In the genomic region with DNA sequence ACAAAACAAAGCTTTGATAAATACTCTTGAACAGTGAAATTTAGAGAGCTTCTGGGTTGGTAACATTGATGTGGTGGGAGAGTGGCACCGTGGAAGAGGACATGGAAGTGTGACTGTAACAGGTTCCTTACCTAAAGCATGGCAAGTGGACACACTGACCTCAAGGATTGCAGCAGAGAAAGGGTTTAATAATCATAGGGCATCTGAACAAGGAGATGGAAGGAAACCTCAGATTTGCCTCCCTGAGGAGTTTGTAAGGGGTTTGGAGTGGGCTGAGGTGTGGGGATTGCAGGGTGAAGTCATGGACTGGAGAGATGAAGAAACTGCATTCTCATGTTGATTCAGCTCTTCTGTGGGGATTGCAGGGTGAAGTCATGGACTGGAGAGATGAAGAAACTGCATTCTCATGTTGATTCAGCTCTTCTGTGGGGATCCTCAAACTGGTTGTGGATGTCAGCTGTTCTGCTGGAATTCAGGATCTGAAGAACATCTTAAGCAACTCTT, we compare ENCODE assay signal across 16 cellular contexts.
A peak's percentile ranks its signal among the peaks of the same experiment; 100 is the strongest.
DNase-seq lines count a peak whose midpoint lies in the region; ATAC-seq and TF ChIP-seq lines count a peak whose summit lies in the region.
"Had no signal": no experiment of that assay in that cellular context is flagged by ENCODE, and none has a peak within 500 bp of the region (broad histone marks: within the 10 kb centered on the region; RNA-seq: fewer than 3 reads in every experiment).

No MANE protein-coding gene starts in this region.

- H3K27ac Mint-ChIP-seq in dendritic cell treated with granulocyte-macrophage colony-stimulating factor and Interleukin-4, amounts not matched to agents 40 ng/mL and 50 ng/mL, for 4 days = peak overlapping the region; percentile 79
- H3K27ac Mint-ChIP-seq in naive thymus-derived CD4-positive, alpha-beta T cell = no peak overlapping the region

- no peak overlapping the region for H3K27ac ChIP-seq in naive thymus-derived CD4-positive, alpha-beta T cell (ENCODE audit: low read depth, low read length)
- H3K27ac ChIP-seq: pancreas had no signal

- H3K9me3 ChIP-seq in naive thymus-derived CD4-positive, alpha-beta T cell (ENCODE audit: control insufficient read depth in 2 of 3, low read length in 3 of 3) = peaks cover 0 to 10% (median 0%) of the 10 kb centered on the region in 3 experiments
- H3K9me3 ChIP-seq: pancreas had no signal

- H3K9me3 Mint-ChIP-seq in dendritic cell treated with granulocyte-macrophage colony-stimulating factor and Interleukin-4, amounts not matched to agents 40 ng/mL and 50 ng/mL, for 4 days = peaks cover 15% of the 10 kb centered on the region
- peaks cover 0 to 23% (median 11%) of the 10 kb centered on the region in 11 donors for H3K9me3 Mint-ChIP-seq in naive thymus-derived CD4-positive, alpha-beta T cell

- no peak for TF ChIP-seq CTCF in GM20000 (IDR thresholded peaks at IDR 0.05; ENCODE audit: extremely low read depth, missing control alignments)

- H3K4me1 ChIP-seq in naive thymus-derived CD4-positive, alpha-beta T cell (ENCODE audit: control insufficient read depth in 2 of 2, insufficient read depth in 2 of 2, low read length in 2 of 2) = peaks cover 19 to 20% of the 10 kb centered on the region in 2 donors
- H3K4me1 ChIP-seq: Caco-2, pancreas had no signal

- peak; percentile 46 for ATAC-seq in naive thymus-derived CD4-positive, alpha-beta T cell
- no peak for ATAC-seq in GM19035 (IDR thresholded peaks at IDR 0.05; ENCODE audit: unreplicated experiment)
- ATAC-seq in HG02759 (IDR thresholded peaks at IDR 0.05; ENCODE audit: unreplicated experiment) = no peak
- ATAC-seq: activated naive CD4-positive, alpha-beta T cell treated with anti-CD3 and anti-CD28 coated beads, Interleukin-2, amount 50 U/mL, for 72 hours; Panc1; stimulated activated naive B cell treated with anti-CD40 and anti-IgM and Interleukin-4, amounts not matched to agents 10 μg/mL and 1 μg/mL and 100 μg/mL, for 72 hours had no signal

- H3K27me3 Mint-ChIP-seq in dendritic cell treated with granulocyte-macrophage colony-stimulating factor and Interleukin-4, amounts not matched to agents 40 ng/mL and 50 ng/mL, for 4 days = peaks cover 1% of the 10 kb centered on the region
- H3K27me3 Mint-ChIP-seq in naive thymus-derived CD4-positive, alpha-beta T cell = no peaks in the 10 kb centered on the region
- H3K27me3 Mint-ChIP-seq: stimulated activated naive B cell treated with anti-CD40 and anti-IgM and Interleukin-4, amounts not matched to agents 10 μg/mL and 1 μg/mL and 100 μg/mL, for 72 hours had no signal

- no peak overlapping the region for H3K4me3 ChIP-seq in naive thymus-derived CD4-positive, alpha-beta T cell (ENCODE audit: low read length)
- H3K4me3 ChIP-seq: heart right ventricle, pancreas had no signal

- CTCF ChIA-PET in naive thymus-derived CD4-positive, alpha-beta T cell (lab: Charles Lee) = interaction anchor here (0.6 kb wide), 1 partner anchor 172 kb away, joined by 3 read pairs; no protein-coding TSS in a partner anchor

- intact Hi-C loops in dendritic cell treated with granulocyte-macrophage colony-stimulating factor and Interleukin-4, amounts not matched to agents 40 ng/mL and 50 ng/mL, for 4 days (cut with micrococcal nuclease) = no loop called here
- intact Hi-C loops in naive thymus-derived CD4-positive, alpha-beta T cell (cut with micrococcal nuclease) = no loop called here

- H3K4me1 Mint-ChIP-seq in dendritic cell treated with granulocyte-macrophage colony-stimulating factor and Interleukin-4, amounts not matched to agents 40 ng/mL and 50 ng/mL, for 4 days (ENCODE audit: low read depth) = peaks cover 56% of the 10 kb centered on the region
- H3K4me1 Mint-ChIP-seq in naive thymus-derived CD4-positive, alpha-beta T cell = peaks cover 19 to 42% (median 40%) of the 10 kb centered on the region in 7 donors

- H3K36me3 Mint-ChIP-seq in dendritic cell treated with granulocyte-macrophage colony-stimulating factor and Interleukin-4, amounts not matched to agents 40 ng/mL and 50 ng/mL, for 4 days (ENCODE audit: low read depth) = peaks cover 19% of the 10 kb centered on the region
- H3K36me3 Mint-ChIP-seq in naive thymus-derived CD4-positive, alpha-beta T cell = peaks cover 4 to 28% (median 9%) of the 10 kb centered on the region in 5 donors

- H3K4me3 Mint-ChIP-seq in dendritic cell treated with granulocyte-macrophage colony-stimulating factor and Interleukin-4, amounts not matched to agents 40 ng/mL and 50 ng/mL, for 4 days = no peak overlapping the region
- H3K4me3 Mint-ChIP-seq in naive thymus-derived CD4-positive, alpha-beta T cell = no peak overlapping the region
- H3K4me3 Mint-ChIP-seq: stimulated activated naive B cell treated with anti-CD40 and anti-IgM and Interleukin-4, amounts not matched to agents 10 μg/mL and 1 μg/mL and 100 μg/mL, for 72 hours had no signal

- POLR2A ChIA-PET in naive thymus-derived CD4-positive, alpha-beta T cell (lab: Charles Lee) = interaction anchor here (0.5 kb wide), 1 partner anchor 35 kb away, joined by 3 read pairs; no protein-coding TSS in a partner anchor

- no peaks in the 10 kb centered on the region for H3K36me3 ChIP-seq in naive thymus-derived CD4-positive, alpha-beta T cell (ENCODE audit: control insufficient read depth in 2 of 3, insufficient read depth in 3 of 3, low read length in 3 of 3)
- H3K36me3 ChIP-seq: heart right ventricle, pancreas had no signal

- DNase-seq in AML-193 (lab: John Stamatoyannopoulos, UW) (peak; percentile 19 to 50), HS-5 (ENCODE audit: low read depth) (peak; percentile 39), LoVo (ENCODE audit: low spot score) (no peak), GM20000 (ENCODE audit: low spot score) (no peak)
- no peak for DNase-seq in naive thymus-derived CD4-positive, alpha-beta T cell
- DNase-seq: Caco-2; heart right ventricle; pancreas; stimulated activated CD4-positive, alpha-beta T cell treated with anti-CD3 and anti-CD28 coated beads, Interleukin-2, amount 100 ng/mL, for 24 hours; stimulated activated naive B cell treated with anti-CD40 and anti-IgM and Interleukin-4, amounts not matched to agents 10 μg/mL and 1 μg/mL and 100 μg/mL, for 72 hours; T-helper 2 cell had no signal

- no peaks in the 10 kb centered on the region for H3K27me3 ChIP-seq in naive thymus-derived CD4-positive, alpha-beta T cell (ENCODE audit: control insufficient read depth in 2 of 2, insufficient read depth in 2 of 2, low read length in 2 of 2)
- H3K27me3 ChIP-seq: heart right ventricle, pancreas had no signal

Comparison
In these comparisons a context has a peak if more than half of its experiments do, and no peak if none do; other contexts are left out.
1. DNase-seq: peak in AML-193 (2 of 2) and HS-5 (single experiment); none in naive thymus-derived CD4-positive, alpha-beta T cell (0 of 9), LoVo (single experiment) and GM20000 (single experiment).